Comparison of ENCODE assay signal across 8 cellular contexts in genomic region chr15:64443747-64444621, GRCh38. TPM values are rescaled to one million over a fixed set of nuclear protein-coding genes. Genes with fewer than 3 reads are reported as not detected.
DNase-seq lines count a peak whose midpoint lies in the region; ATAC-seq, FAIRE-seq and TF ChIP-seq lines count a peak whose summit lies in the region.

No MANE protein-coding gene starts in this region.

- TF ChIP-seq RAD21 in A549 (conservative IDR thresholded peaks at IDR 0.05 in 1 of 2, IDR thresholded peaks at IDR 0.05 in 1 of 2): no peak

- CTCF ChIA-PET in A549 (lab: Yijun Ruan, JAX): interaction anchor here (0.6 to 2.1 kb wide), 7 partner anchors 16 to 241 kb away, joined by 3 to 6 read pairs (median 3); partner anchors contain the start of gene ZNF609

- WGBS in A549 (ENCODE audit: missing lambda C conversion rate): 30% methylated on average over 3 of the region's 3 CpGs
- 46 to 48% methylated on average over 3 of the region's 3 CpGs for WGBS in body of pancreas, 2 donors

- peaks cover 23% of the 10 kb centered on the region for H3K4me1 ChIP-seq in A549
- peaks cover 17% of the 10 kb centered on the region for H3K4me1 ChIP-seq in body of pancreas

- peak; percentile 91 to 92 for ATAC-seq in A549
- ATAC-seq in GM18520 (IDR thresholded peaks at IDR 0.05; ENCODE audit: unreplicated experiment): peak; percentile 41
- peak; percentile 34 for ATAC-seq in HG03565 (IDR thresholded peaks at IDR 0.05; ENCODE audit: unreplicated experiment)
- no peak for ATAC-seq in body of pancreas
- no peak for ATAC-seq in HG02678 (IDR thresholded peaks at IDR 0.05; ENCODE audit: unreplicated experiment)

- DNase-seq in A549 (ENCODE audit: low read depth in 1 of 2, low spot score in 1 of 2) (peak; percentile 78 to 83), body of pancreas (peak in 2 of 4 donors; percentile 27 to 41), NCI-H748 treated with DMSO at 0.1 percent for 48 hours (lab: John Stamatoyannopoulos, UW) (no peak), H7 (no peak)

- POLR2A ChIA-PET in A549 (lab: Yijun Ruan, JAX): interaction anchor here (1.3 to 1.7 kb wide), 2 partner anchors 16 to 56 kb away, joined by 6 to 10 read pairs; partner anchors contain the start of genes TRIP4 and ZNF609

- no peaks in the 10 kb centered on the region for H3K9me3 ChIP-seq in A549
- H3K9me3 ChIP-seq in body of pancreas: no peaks in the 10 kb centered on the region

- peaks cover 42% of the 10 kb centered on the region for H3K36me3 Mint-ChIP-seq in nephron (ENCODE audit: low read depth)

- peak overlapping the region in 1 of 3 experiments; percentile 31 for H3K4me3 Mint-ChIP-seq in nephron

- H3K27ac ChIP-seq in A549 (peak overlapping the region; percentile 78 to 82), body of pancreas (peak overlapping the region in 3 of 4 donors; percentile 2 to 74 (median 30))

- H3K4me1 Mint-ChIP-seq in nephron: peaks cover 23% of the 10 kb centered on the region

- H3K4me3 ChIP-seq in A549 (no peak overlapping the region; the same call in 2 of the 3 replicates), body of pancreas (no peak overlapping the region), H7 (ENCODE audit: insufficient read depth, low read depth, low read length) (no peak overlapping the region)

- TF ChIP-seq POLR2A in A549 (IDR thresholded peaks at IDR 0.05; ENCODE audit: low read length): no peak
- no peak for TF ChIP-seq POLR2A in body of pancreas (IDR thresholded peaks at IDR 0.05)

- H3K27me3 Mint-ChIP-seq in nephron (ENCODE audit: low read depth): no peaks in the 10 kb centered on the region

- no peaks in the 10 kb centered on the region for H3K36me3 ChIP-seq in body of pancreas (replicated peaks in 1 of 2; ENCODE audit: insufficient read depth in 1 of 2, low read depth in 2 of 2)
- no peaks in the 10 kb centered on the region for H3K36me3 ChIP-seq in H7 (replicated peaks; ENCODE audit: control insufficient read depth, insufficient read depth, low read length)

- H3K27me3 ChIP-seq in body of pancreas: no peaks in the 10 kb centered on the region
- H3K27me3 ChIP-seq in H7 (ENCODE audit: control insufficient read depth, insufficient read depth, low read length): no peaks in the 10 kb centered on the region

- intact Hi-C loops in body of pancreas (cut with DNase I): no loop called here

- peak overlapping the region; percentile 39 to 86 (median 74) for H3K27ac Mint-ChIP-seq in nephron

- peak overlapping the region; percentile 81 for H3K4me2 ChIP-seq in A549

- TF ChIP-seq EP300 in A549 (IDR thresholded peaks at IDR 0.05): no peak

- FAIRE-seq in A549 (lab: Jason Lieb, UNC): peak; percentile 96

- no peaks in the 10 kb centered on the region for H3K9me3 Mint-ChIP-seq in nephron

- TF ChIP-seq CTCF in A549 (IDR thresholded peaks at IDR 0.05) (no peak), body of pancreas (IDR thresholded peaks at IDR 0.05) (no peak), nephron (IDR thresholded peaks at IDR 0.05; ENCODE audit: unreplicated experiment in 3 of 3) (no peak)

TF ChIP-seq in A549, 52 proteins besides CTCF, POLR2A, EP300 and RAD21:
- TF ChIP-seq KDM1A (IDR thresholded peaks at IDR 0.05; ENCODE audit: low read depth) (no peak), E2F6 (IDR thresholded peaks at IDR 0.05; ENCODE audit: borderline replicate concordance, low read depth) (no peak), FOSL2 (IDR thresholded peaks at IDR 0.05) (peak; percentile 69), FOSL2 (CRISPR knock-in tag; IDR thresholded peaks at IDR 0.05) (peak; percentile 84), HMGXB4 (CRISPR knock-in tag; IDR thresholded peaks at IDR 0.05; ENCODE audit: borderline replicate concordance) (no peak), ELK1 (IDR thresholded peaks at IDR 0.05; ENCODE audit: low read depth, low read length) (no peak), CBX2 (IDR thresholded peaks at IDR 0.05; ENCODE audit: borderline replicate concordance, low read depth) (no peak), USF2 (IDR thresholded peaks at IDR 0.05) (no peak), GATA3 (IDR thresholded peaks at IDR 0.05; ENCODE audit: borderline replicate concordance) (peak; percentile 25; the same call in 1 of the 2 replicates), JUNB (IDR thresholded peaks at IDR 0.05) (peak; percentile 80), JUN (IDR thresholded peaks at IDR 0.05) (peak in 1 of 2 experiments; percentile 46; a peak in 2 of 5 replicates), CEBPB (IDR thresholded peaks at IDR 0.05) (peak in 1 of 2 experiments; percentile 32; a peak in 2 of 4 replicates)

RNA-seq across cellular contexts. Expression of gene ZNF609, which starts 16.4 kb away (rescaled TPM):
- polyA plus RNA-seq in A549 (2011; rRNA removed): 39.9 and 54.4 TPM in 2 replicates
- polyA plus RNA-seq in A549 (2012; cell fraction: cytosol; rRNA removed): 11.5 and 15.0 TPM in 2 replicates
- 12.3 and 16.6 TPM in 2 replicates for polyA plus RNA-seq in A549 (2012; cell fraction: nucleus; rRNA removed)
- 18.3 to 19.6 TPM (median 18.5 TPM) in 3 replicates for polyA plus RNA-seq in A549 (2017; fragmentation: RNase III; extraction: RNeasy Plus Mini Kit Qiagen cat#74134 plus additional on column Dnase treatment)
- 74.8 and 82.2 TPM in 2 replicates for polyA minus RNA-seq in A549 (2011; rRNA and poly(A)+ RNA removed)
- total RNA-seq in body of pancreas: 10 to 100 TPM; 17.9 to 22.7 TPM
- 24.8 and 32.8 TPM in 2 replicates for total RNA-seq in H7 (2014; rRNA removed; shearing (Covaris generic))

RNA-seq across cellular contexts. Expression of gene TRIP4, which starts 56.3 kb away (rescaled TPM):
- polyA plus RNA-seq in A549 (2011; rRNA removed): 30.0 and 34.9 TPM in 2 replicates
- polyA plus RNA-seq in A549 (2012; cell fraction: cytosol; rRNA removed): 10.8 and 11.0 TPM in 2 replicates
- 5.6 and 8.9 TPM in 2 replicates for polyA plus RNA-seq in A549 (2012; cell fraction: nucleus; rRNA removed)
- 24.8 to 31.0 TPM (median 27.7 TPM) in 3 replicates for polyA plus RNA-seq in A549 (2017; fragmentation: RNase III; extraction: RNeasy Plus Mini Kit Qiagen cat#74134 plus additional on column Dnase treatment)
- polyA minus RNA-seq in A549 (2011; rRNA and poly(A)+ RNA removed): 16.3 and 19.0 TPM in 2 replicates
- total RNA-seq in body of pancreas: 10 to 100 TPM; 11.7 to 15.5 TPM
- total RNA-seq in H7 (2014; rRNA removed; shearing (Covaris generic)): 6.9 and 8.3 TPM in 2 replicates

Comparison
In these comparisons a context has a peak if more than half of its experiments do, and no peak if none do; other contexts are left out.
1. ATAC-seq: peak in A549 (2 of 2), GM18520 (single experiment) and HG03565 (single experiment); none in body of pancreas (single experiment) and HG02678 (single experiment).
2. DNase-seq: peak in A549 (2 of 2); none in NCI-H748 treated with DMSO at 0.1 percent for 48 hours (single experiment) and H7 (single experiment).